In the genomic region with DNA sequence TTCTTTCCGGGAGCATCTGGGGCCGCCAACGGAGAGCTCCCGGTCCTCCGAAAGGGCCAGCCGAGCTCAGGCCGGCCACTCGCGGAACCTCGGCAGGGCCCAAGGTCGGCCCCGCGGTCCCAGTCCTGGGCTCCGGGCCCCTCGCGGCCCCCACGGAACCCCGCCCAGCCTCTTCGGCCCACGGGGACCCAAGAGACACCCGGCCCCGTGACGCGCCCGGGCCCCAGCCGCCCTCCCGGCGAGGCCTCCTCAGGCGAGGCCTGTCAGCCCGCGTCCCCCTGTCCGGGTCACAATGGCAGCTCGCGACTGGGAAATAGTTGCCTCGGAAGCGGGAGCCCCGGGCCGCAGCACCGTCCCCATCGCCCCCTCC, we compare ENCODE assay signal across 7 cellular contexts. TPM values are rescaled to one million over a fixed set of nuclear protein-coding genes. Genes with fewer than 3 reads are reported as not detected.
DNase-seq lines count a peak whose midpoint lies in the region; ATAC-seq, FAIRE-seq and TF ChIP-seq lines count a peak whose summit lies in the region.
"Not testable (repeated sequence)": the region's sequence is repeated elsewhere in the genome, so short reads cannot be mapped to it uniquely, and the experiment has no call there.

No MANE protein-coding gene starts in this region.

- FAIRE-seq in kidney (lab: Jason Lieb, UNC), result not testable (repeated sequence)

- H3K4me3 Mint-ChIP-seq in activated CD8-positive, alpha-beta T cell treated with anti-CD3 and anti-CD28 coated beads, Interleukin-2, amount 10 ng/mL, durations not matched to agents 7 days and 5 days, result peak overlapping the region; percentile 78

- peak overlapping the region; percentile 85; the same call in 1 of the 2 replicates for H3K9ac ChIP-seq in HUES64 (ENCODE audit: low read depth, low read length)
- H3K9ac ChIP-seq in duodenal mucosa (ENCODE audit: low read depth in 1 of 2, low read length in 2 of 2), result peak overlapping the region; percentile 69 to 74
- peak overlapping the region in 1 of 2 donors; percentile 65 for H3K9ac ChIP-seq in kidney (ENCODE audit: low read length in 2 of 2)

- not testable (repeated sequence) for H3K9me3 ChIP-seq in HUES64 (ENCODE audit: insufficient read depth, low read depth, low read length); duodenal mucosa (ENCODE audit: control insufficient read depth in 1 of 2, low read length in 2 of 2); kidney (ENCODE audit: control insufficient read depth in 1 of 2, low read length in 2 of 2); prostate gland

- POLR2A ChIA-PET in activated CD8-positive, alpha-beta T cell treated with anti-CD3 and anti-CD28 coated beads, Interleukin-2, amount 10 ng/mL, durations not matched to agents 7 days and 5 days (lab: Charles Lee), result not testable (repeated sequence)

- not testable (repeated sequence) for TF ChIP-seq POLR2A in prostate gland (IDR thresholded peaks at IDR 0.05)

- not testable (repeated sequence) for H3K27ac Mint-ChIP-seq in activated CD8-positive, alpha-beta T cell treated with anti-CD3 and anti-CD28 coated beads, Interleukin-2, amount 10 ng/mL, durations not matched to agents 7 days and 5 days

- H3K4me1 Mint-ChIP-seq in activated CD8-positive, alpha-beta T cell treated with anti-CD3 and anti-CD28 coated beads, Interleukin-2, amount 10 ng/mL, durations not matched to agents 7 days and 5 days (ENCODE audit: low read depth), result not testable (repeated sequence)

- CTCF ChIA-PET in activated CD8-positive, alpha-beta T cell treated with anti-CD3 and anti-CD28 coated beads, Interleukin-2, amount 10 ng/mL, durations not matched to agents 7 days and 5 days (lab: Charles Lee), result not testable (repeated sequence)

- H3K4me3 ChIP-seq in HUES64 (ENCODE audit: low read length) (peak overlapping the region; percentile 74), duodenal mucosa (ENCODE audit: low read depth in 1 of 2, low read length in 2 of 2) (peak overlapping the region; percentile 79 to 82), kidney (ENCODE audit: low read length in 2 of 2) (peak overlapping the region; percentile 77 to 85), prostate gland (peak overlapping the region; percentile 59 to 80)

- not testable (repeated sequence) for H3K9me3 Mint-ChIP-seq in activated CD8-positive, alpha-beta T cell treated with anti-CD3 and anti-CD28 coated beads, Interleukin-2, amount 10 ng/mL, durations not matched to agents 7 days and 5 days (ENCODE audit: insufficient read depth)

- DNase-seq in activated CD8-positive, alpha-beta T cell treated with anti-CD3 and anti-CD28 coated beads, Interleukin-2, amount 10 ng/mL, durations not matched to agents 7 days and 5 days; kidney; prostate gland (ENCODE audit: low spot score): not testable (repeated sequence)

- H3K27me3 Mint-ChIP-seq in activated CD8-positive, alpha-beta T cell treated with anti-CD3 and anti-CD28 coated beads, Interleukin-2, amount 10 ng/mL, durations not matched to agents 7 days and 5 days (ENCODE audit: low read depth), result not testable (repeated sequence)

- not testable (repeated sequence) for H3K27me3 ChIP-seq in HUES64 (ENCODE audit: insufficient read depth, low read length); duodenal mucosa (ENCODE audit: control insufficient read depth in 1 of 2, insufficient read depth in 2 of 2, low read length in 2 of 2); prostate gland (replicated peaks; ENCODE audit: insufficient read depth)

- TF ChIP-seq CTCF in kidney (IDR thresholded peaks at IDR 0.05; ENCODE audit: borderline replicate concordance, extremely low read depth, insufficient read depth); prostate gland (IDR thresholded peaks at IDR 0.05): not testable (repeated sequence)

- H3K36me3 Mint-ChIP-seq in activated CD8-positive, alpha-beta T cell treated with anti-CD3 and anti-CD28 coated beads, Interleukin-2, amount 10 ng/mL, durations not matched to agents 7 days and 5 days (ENCODE audit: low read depth), result not testable (repeated sequence)

- not testable (repeated sequence) for H3K27ac ChIP-seq in HUES64 (ENCODE audit: low read depth, low read length)
- peak overlapping the region; percentile 50 for H3K27ac ChIP-seq in duodenal mucosa (ENCODE audit: low read depth, low read length)
- H3K27ac ChIP-seq in kidney (ENCODE audit: low read depth in 2 of 2, low read length in 2 of 2), result peak overlapping the region; percentile 60 to 83
- peak overlapping the region; percentile 88 to 91 for H3K27ac ChIP-seq in prostate gland

- peak; percentile 30 for ATAC-seq in GM19023 (IDR thresholded peaks at IDR 0.05; ENCODE audit: unreplicated experiment)
- peak; percentile 22 for ATAC-seq in HG02678 (IDR thresholded peaks at IDR 0.05; ENCODE audit: unreplicated experiment)
- peak; percentile 43 for ATAC-seq in activated CD8-positive, alpha-beta T cell treated with anti-CD3 and anti-CD28 coated beads, Interleukin-2, amount 10 ng/mL, durations not matched to agents 7 days and 5 days

- not testable (repeated sequence) for H3K36me3 ChIP-seq in HUES64 (ENCODE audit: insufficient read depth, low read length); duodenal mucosa (ENCODE audit: control insufficient read depth in 1 of 2, insufficient read depth in 2 of 2, low read length in 2 of 2); kidney (ENCODE audit: control insufficient read depth in 1 of 2, insufficient read depth in 2 of 2, low read length in 2 of 2); prostate gland

- intact Hi-C loops in kidney (cut with DNase I); prostate gland (cut with DNase I): not testable (repeated sequence)

- WGBS in HUES64, result 0% methylated on average over 27 of the region's 40 CpGs
- 0% methylated on average over 27 of the region's 40 CpGs for WGBS in prostate gland

- H3K4me1 ChIP-seq in HUES64 (ENCODE audit: insufficient read depth, low read length); duodenal mucosa (ENCODE audit: control insufficient read depth in 1 of 2, insufficient read depth in 2 of 2, low read length in 2 of 2); kidney (ENCODE audit: control insufficient read depth in 1 of 2, insufficient read depth in 1 of 2, low read depth in 1 of 2, low read length in 2 of 2); prostate gland (replicated peaks): not testable (repeated sequence)

RNA-seq across cellular contexts. Expression of a gene that starts 48.8 kb away (rescaled TPM):
- polyA plus RNA-seq in HUES64 (2013, experiment 1 of 2), result 22.2 TPM
- polyA plus RNA-seq in HUES64 (2013, experiment 2 of 2), result 24.4 TPM
- total RNA-seq in activated CD8-positive, alpha-beta T cell treated with anti-CD3 and anti-CD28 coated beads, Interleukin-2, amount 10 ng/mL, durations not matched to agents 7 days and 5 days, result 10 to 100 TPM; 22.8 to 23.3 TPM
- 46.9 TPM for total RNA-seq in kidney
- polyA plus RNA-seq in kidney (ENCODE audit: insufficient read depth, low read depth, low replicate concordance), result 7.0 TPM
- total RNA-seq in prostate gland, result 10 to 100 TPM; 17.2 to 50.4 TPM
